Comparison of ENCODE assay signal across 21 cellular contexts in the genomic region with DNA sequence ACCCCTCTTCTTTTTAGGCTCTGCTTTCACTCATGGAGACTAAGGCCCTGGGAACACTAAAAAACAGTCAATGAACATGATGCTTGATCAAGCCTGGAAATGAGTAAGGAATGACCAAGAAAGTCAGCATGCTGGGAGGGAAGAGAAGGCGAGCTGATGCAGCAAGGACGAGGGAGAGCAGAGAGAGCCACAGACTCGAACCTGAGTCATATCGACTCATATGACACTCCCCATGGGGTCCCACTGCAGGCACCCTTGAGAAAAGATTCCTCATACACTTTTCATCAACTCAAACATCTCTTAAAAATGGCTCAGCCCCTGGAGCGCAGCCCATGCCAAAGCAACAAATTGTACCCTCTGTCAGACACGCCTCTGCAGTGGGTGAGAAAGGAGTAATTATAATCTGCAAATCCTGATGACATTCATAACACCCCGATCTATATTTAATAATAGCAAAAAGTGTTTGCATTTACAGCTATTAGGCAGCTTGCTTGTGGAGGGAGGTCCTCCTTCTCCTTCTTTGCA.
"Had no signal": no experiment of that assay in that cellular context is flagged by ENCODE, and none has a peak within 500 bp of the region (broad histone marks: within the 10 kb centered on the region; RNA-seq: fewer than 3 reads in every experiment).

No MANE protein-coding gene starts in this region.

- H3K27ac ChIP-seq: coronary artery, gastrocnemius medialis, left ventricle myocardium inferior, neural progenitor cell, ovary, testis, tibial nerve had no signal

- ATAC-seq: gastrocnemius medialis; left cardiac atrium; natural killer cell treated with Interleukin-12 subunit alpha and Interleukin-12 subunit beta and Interleukin-15 and Interleukin-18, amount 100 ng/mL, for 72 hours; right cardiac atrium; stimulated activated effector memory CD8-positive, alpha-beta T cell treated with anti-CD3 and anti-CD28 coated beads, Interleukin-12 subunit alpha, Interleukin-12 subunit beta, amount 100 ng/mL, for 72 hours had no signal

- H3K4me3 ChIP-seq: coronary artery, gastrocnemius medialis, left ventricle myocardium inferior, lung, neural progenitor cell, ovary, testis, tibial nerve had no signal

- H3K36me3 ChIP-seq: gastrocnemius medialis, left ventricle myocardium inferior, neural progenitor cell, ovary, tibial nerve had no signal

- H3K9me3 ChIP-seq: gastrocnemius medialis, left ventricle myocardium inferior, ovary, testis, tibial nerve had no signal

- DNase-seq: effector CD4-positive, alpha-beta T cell; endodermal cell; erythroblast; gastrocnemius medialis; left cardiac atrium; left ventricle myocardium inferior; mesenchymal stem cell; midbrain; ovary; right cardiac atrium; stimulated activated CD4-positive, alpha-beta T cell treated with anti-CD3 and anti-CD28 coated beads, Interleukin-4, amount 100 ng/mL, for 1 hour; stimulated activated CD8-positive, alpha-beta memory T cell treated with anti-CD3 and anti-CD28 coated beads, Interleukin-4, amount 100 ng/mL, for 48 hours; testis had no signal

- H3K4me1 ChIP-seq: gastrocnemius medialis, left ventricle myocardium inferior, neural progenitor cell, testis, tibial nerve had no signal

- H3K27me3 ChIP-seq: gastrocnemius medialis, neural progenitor cell, ovary, testis, tibial nerve had no signal

- FAIRE-seq: endothelial cell of umbilical vein, keratinocyte had no signal
